Comparison of ENCODE assay signal across 8 cellular contexts in the genomic region with DNA sequence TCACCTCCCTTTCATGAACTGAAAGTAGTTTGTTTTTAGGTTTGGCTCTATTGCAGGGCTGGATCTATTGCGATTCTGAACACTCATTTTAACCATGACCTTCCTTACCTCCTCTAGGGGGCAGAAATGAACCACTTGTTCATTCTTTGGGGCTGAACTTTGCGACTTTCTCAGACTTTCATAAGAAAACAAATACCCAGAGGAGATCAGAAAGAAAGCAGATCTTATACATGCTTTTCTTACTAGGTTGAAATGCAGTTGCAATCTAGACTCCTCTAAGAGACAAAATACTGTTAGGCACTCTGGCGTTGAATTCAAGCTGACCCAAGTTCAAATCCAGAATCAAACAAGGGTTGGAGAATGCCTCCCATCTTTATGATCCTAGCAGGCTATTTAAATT. TPM values are rescaled to one million over a fixed set of nuclear protein-coding genes. Genes with fewer than 3 reads are reported as not detected.
A peak's percentile ranks its signal among the peaks of the same experiment; 100 is the strongest.
DNase-seq lines count a peak whose midpoint lies in the region; ATAC-seq and TF ChIP-seq lines count a peak whose summit lies in the region.

No MANE protein-coding gene starts in this region.

- H3K4me3 ChIP-seq in astrocyte of the spinal cord (ENCODE audit: low read depth, low read length): no peak overlapping the region
- no peak overlapping the region for H3K4me3 ChIP-seq in hepatocyte

- H3K4me2 ChIP-seq in hepatocyte: no peak overlapping the region

- H3K4me1 Mint-ChIP-seq in stimulated activated effector memory CD8-positive, alpha-beta T cell treated with anti-CD3 and anti-CD28 coated beads, Interleukin-12 subunit alpha, Interleukin-12 subunit beta, amount 100 ng/mL, for 72 hours: peaks cover 21% of the 10 kb centered on the region

- no peaks in the 10 kb centered on the region for H4K20me1 ChIP-seq in hepatocyte (ENCODE audit: insufficient read depth, poor library complexity, severe bottlenecking)

- H2AFZ ChIP-seq in hepatocyte: no peak overlapping the region

- H3K9me3 ChIP-seq in hepatocyte (ENCODE audit: low read depth): no peaks in the 10 kb centered on the region

- peaks cover 6% of the 10 kb centered on the region for H3K9me3 Mint-ChIP-seq in stimulated activated effector memory CD8-positive, alpha-beta T cell treated with anti-CD3 and anti-CD28 coated beads, Interleukin-12 subunit alpha, Interleukin-12 subunit beta, amount 100 ng/mL, for 72 hours

- H3K36me3 Mint-ChIP-seq in stimulated activated effector memory CD8-positive, alpha-beta T cell treated with anti-CD3 and anti-CD28 coated beads, Interleukin-12 subunit alpha, Interleukin-12 subunit beta, amount 100 ng/mL, for 72 hours: no peaks in the 10 kb centered on the region

- no peak overlapping the region for H3K27ac ChIP-seq in hepatocyte

- DNase-seq in AML-193 (lab: John Stamatoyannopoulos, UW) (peak; percentile 73 to 75), NCI-H446 treated with DMSO at 0.1 percent for 48 hours (lab: John Stamatoyannopoulos, UW) (peak; percentile 7), astrocyte of the spinal cord (ENCODE audit: low read depth, low spot score) (peak; percentile 74), hepatocyte (ENCODE audit: low spot score) (peak; percentile 85), GOT3 (lab: John Stamatoyannopoulos, UW) (no peak)
- no peak for DNase-seq in stimulated activated effector memory CD8-positive, alpha-beta T cell treated with anti-CD3 and anti-CD28 coated beads, Interleukin-12 subunit alpha, Interleukin-12 subunit beta, amount 100 ng/mL, for 72 hours (ENCODE audit: low spot score in 2 of 2)

- ATAC-seq in GM18867 (IDR thresholded peaks at IDR 0.05; ENCODE audit: unreplicated experiment): peak; percentile 45
- ATAC-seq in stimulated activated effector memory CD8-positive, alpha-beta T cell treated with anti-CD3 and anti-CD28 coated beads, Interleukin-12 subunit alpha, Interleukin-12 subunit beta, amount 100 ng/mL, for 72 hours: peak; percentile 64
- ATAC-seq in HG02884 (IDR thresholded peaks at IDR 0.05; ENCODE audit: unreplicated experiment): no peak

- no peaks in the 10 kb centered on the region for H3K79me2 ChIP-seq in hepatocyte

- 10% methylated on average over 3 of the region's 3 CpGs for WGBS in hepatocyte (ENCODE audit: low lambda C conversion rate, missing lambda C conversion rate)

- no peak overlapping the region for H3K27ac Mint-ChIP-seq in stimulated activated effector memory CD8-positive, alpha-beta T cell treated with anti-CD3 and anti-CD28 coated beads, Interleukin-12 subunit alpha, Interleukin-12 subunit beta, amount 100 ng/mL, for 72 hours

- in situ Hi-C loops in astrocyte of the spinal cord (cut with HindIII; ENCODE audit: low sequenced_read_pairs): no loop called here

- TF ChIP-seq CTCF in astrocyte of the spinal cord (IDR thresholded peaks at IDR 0.05; ENCODE audit: low read depth, low read length) (peak; percentile 75), hepatocyte (IDR thresholded peaks at IDR 0.05; ENCODE audit: poor library complexity) (peak; percentile 88)

- no peaks in the 10 kb centered on the region for H3K36me3 ChIP-seq in hepatocyte (replicated peaks; ENCODE audit: insufficient read depth, low read depth)

- H3K9me2 ChIP-seq in hepatocyte (replicated peaks; ENCODE audit: insufficient read depth): no peaks in the 10 kb centered on the region

- no peaks in the 10 kb centered on the region for H3K27me3 ChIP-seq in hepatocyte

- H3K4me1 ChIP-seq in hepatocyte (ENCODE audit: insufficient read depth): peaks cover 3% of the 10 kb centered on the region

- H3K4me3 Mint-ChIP-seq in stimulated activated effector memory CD8-positive, alpha-beta T cell treated with anti-CD3 and anti-CD28 coated beads, Interleukin-12 subunit alpha, Interleukin-12 subunit beta, amount 100 ng/mL, for 72 hours: no peak overlapping the region

RNA-seq across cellular contexts. Expression of a gene that starts 32.6 kb away (rescaled TPM):
- total RNA-seq in hepatocyte: 41.8 and 54.2 TPM in 2 replicates
- polyA plus RNA-seq in hepatocyte: 37.1 and 42.7 TPM in 2 replicates

Comparison
In these comparisons a context has a peak if more than half of its experiments do, and no peak if none do; other contexts are left out.
1. DNase-seq: peak in AML-193 (2 of 2), NCI-H446 treated with DMSO at 0.1 percent for 48 hours (single experiment), astrocyte of the spinal cord (single experiment) and hepatocyte (single experiment); none in stimulated activated effector memory CD8-positive, alpha-beta T cell treated with anti-CD3 and anti-CD28 coated beads, Interleukin-12 subunit alpha, Interleukin-12 subunit beta, amount 100 ng/mL, for 72 hours (0 of 2) and GOT3 (single experiment).